9 cellular contexts compared by ENCODE assay signal in genomic region chr1:38071530-38072266, GRCh38. TPM values are rescaled to one million over a fixed set of nuclear protein-coding genes. Genes with fewer than 3 reads are reported as not detected.
DNase-seq lines count a peak whose midpoint lies in the region; ATAC-seq and TF ChIP-seq lines count a peak whose summit lies in the region.
"Had no signal": no experiment of that assay in that cellular context is flagged by ENCODE, and none has a peak within 500 bp of the region (broad histone marks: within the 10 kb centered on the region; RNA-seq: fewer than 3 reads in every experiment).

No MANE protein-coding gene starts in this region.

- intact Hi-C loops in activated CD4-positive, alpha-beta T cell treated with anti-CD3 and anti-CD28 coated beads, Interleukin-2, amount 10 ng/mL, durations not matched to agents 24 days and 14 days (cut with micrococcal nuclease) = loop anchor here (2.0 kb wide), 1 partner anchor 45 kb away; no protein-coding TSS in a partner anchor

- H3K27me3 ChIP-seq in DOHH2 (ENCODE audit: control insufficient read depth, low read length) = peaks cover 34% of the 10 kb centered on the region

- CTCF ChIA-PET in WTC11 (lab: Charles Lee) = interaction anchor here (0.6 to 4.7 kb wide), 54 partner anchors 9 to 747 kb away, joined by 3 to 90 read pairs (median 4); partner anchors contain the start of gene POU3F1

- H3K9me3 ChIP-seq in DOHH2 (ENCODE audit: control insufficient read depth, insufficient read depth, low read length) = no peaks in the 10 kb centered on the region

- no peaks in the 10 kb centered on the region for H3K79me2 ChIP-seq in DOHH2 (ENCODE audit: control insufficient read depth, low read length)

- peaks cover 56% of the 10 kb centered on the region for H3K4me1 Mint-ChIP-seq in WTC11
- no peaks in the 10 kb centered on the region for H3K4me1 Mint-ChIP-seq in activated CD4-positive, alpha-beta T cell treated with anti-CD3 and anti-CD28 coated beads, Interleukin-2, amount 10 ng/mL, durations not matched to agents 24 days and 14 days

- POLR2A ChIA-PET in WTC11 (lab: Charles Lee) = interaction anchor here (0.6 to 0.7 kb wide), 2 partner anchors 9 to 23 kb away, joined by 3 to 4 read pairs; no protein-coding TSS in a partner anchor

- no peak for DNase-seq in HFF-Myc (ENCODE audit: extremely low read depth, low read depth)
- no peak for DNase-seq in WTC11 (ENCODE audit: low spot score)
- no peak for DNase-seq in left lobe of liver (ENCODE audit: low spot score)
- no peak for DNase-seq in stimulated activated CD4-positive, alpha-beta T cell treated with anti-CD3 and anti-CD28 coated beads, Interleukin-4, amount 100 ng/mL, for 4 hours
- DNase-seq in activated CD4-positive, alpha-beta T cell treated with anti-CD3 and anti-CD28 coated beads, Interleukin-2, amount 10 ng/mL, durations not matched to agents 24 days and 14 days = no peak
- DNase-seq in activated CD4-positive, alpha-beta T cell treated with anti-CD3 and anti-CD28 coated beads, Interleukin-2, amount 50 U/mL, for 48 hours = no peak
- DNase-seq: retina had no signal

- no peak overlapping the region for H3K4me3 ChIP-seq in DOHH2 (ENCODE audit: low read length)
- H3K4me3 ChIP-seq in HFF-Myc (replicated peaks; ENCODE audit: low read depth, low read length) = no peak overlapping the region

- H4K20me1 ChIP-seq in DOHH2 (ENCODE audit: control insufficient read depth, insufficient read depth, low read depth, low read length) = no peaks in the 10 kb centered on the region

- no peaks in the 10 kb centered on the region for H3K9me3 Mint-ChIP-seq in WTC11
- H3K9me3 Mint-ChIP-seq in activated CD4-positive, alpha-beta T cell treated with anti-CD3 and anti-CD28 coated beads, Interleukin-2, amount 10 ng/mL, durations not matched to agents 24 days and 14 days = no peaks in the 10 kb centered on the region

- ATAC-seq in WTC11 = peak; percentile 83
- ATAC-seq in left lobe of liver = peak; percentile 80
- no peak for ATAC-seq in HG03457 (IDR thresholded peaks at IDR 0.05; ENCODE audit: unreplicated experiment)

- H3K4me3 Mint-ChIP-seq in WTC11 = no peak overlapping the region
- H3K4me3 Mint-ChIP-seq in activated CD4-positive, alpha-beta T cell treated with anti-CD3 and anti-CD28 coated beads, Interleukin-2, amount 10 ng/mL, durations not matched to agents 24 days and 14 days = no peak overlapping the region

- no peaks in the 10 kb centered on the region for H3K27me3 Mint-ChIP-seq in WTC11 (ENCODE audit: low read depth)
- peaks cover 26% of the 10 kb centered on the region for H3K27me3 Mint-ChIP-seq in activated CD4-positive, alpha-beta T cell treated with anti-CD3 and anti-CD28 coated beads, Interleukin-2, amount 10 ng/mL, durations not matched to agents 24 days and 14 days

- H3K27ac ChIP-seq in DOHH2 (ENCODE audit: low read depth, low read length) = no peak overlapping the region

- no peaks in the 10 kb centered on the region for H3K36me3 Mint-ChIP-seq in WTC11
- no peaks in the 10 kb centered on the region for H3K36me3 Mint-ChIP-seq in activated CD4-positive, alpha-beta T cell treated with anti-CD3 and anti-CD28 coated beads, Interleukin-2, amount 10 ng/mL, durations not matched to agents 24 days and 14 days (ENCODE audit: low read depth)

- H3K27ac Mint-ChIP-seq in WTC11 = no peak overlapping the region
- no peak overlapping the region for H3K27ac Mint-ChIP-seq in activated CD4-positive, alpha-beta T cell treated with anti-CD3 and anti-CD28 coated beads, Interleukin-2, amount 10 ng/mL, durations not matched to agents 24 days and 14 days

- no peak overlapping the region for H3K4me2 ChIP-seq in DOHH2 (ENCODE audit: low read length)

- H3K36me3 ChIP-seq in DOHH2 (ENCODE audit: control insufficient read depth, low read length) = no peaks in the 10 kb centered on the region

- no peaks in the 10 kb centered on the region for H3K9me2 ChIP-seq in DOHH2 (replicated peaks; ENCODE audit: control insufficient read depth, low read length)

- peaks cover 6% of the 10 kb centered on the region; the same call in 1 of the 2 replicates for H3K4me1 ChIP-seq in DOHH2 (ENCODE audit: control insufficient read depth, low read length)

- TF ChIP-seq CTCF in DOHH2 (IDR thresholded peaks at IDR 0.05; ENCODE audit: low read depth, low read length, poor library complexity, severe bottlenecking) = peak; percentile 60
- TF ChIP-seq CTCF in HFF-Myc (IDR thresholded peaks at IDR 0.05; ENCODE audit: low read depth, low read length, missing control alignments) = peak; percentile 40
- TF ChIP-seq CTCF in WTC11 (IDR thresholded peaks at IDR 0.05) = no peak

- no peaks in the 10 kb centered on the region for H3F3A ChIP-seq in DOHH2 (ENCODE audit: control insufficient read depth, insufficient read depth)

TF ChIP-seq in WTC11, 78 proteins besides CTCF, POLR2A, EP300 and RAD21:
- no peak for TF ChIP-seq GABPB1 (CRISPR knock-in tag; IDR thresholded peaks at IDR 0.05)
- no peak for TF ChIP-seq IRF2 (CRISPR knock-in tag; IDR thresholded peaks at IDR 0.05; ENCODE audit: borderline replicate concordance, low read depth)

RNA-seq across cellular contexts. Expression of gene POU3F1, which starts 25.1 kb away (rescaled TPM):
- total RNA-seq in WTC11 (2021) (18.9 to 22.4 TPM (median 20.9 TPM) in 3 replicates), left lobe of liver (0.08 TPM)
- total RNA-seq in activated CD4-positive, alpha-beta T cell treated with anti-CD3 and anti-CD28 coated beads, Interleukin-2, amount 10 ng/mL, durations not matched to agents 24 days and 14 days = 1.4 and 1.5 TPM in 2 replicates

RNA-seq across cellular contexts. Expression of gene UTP11, which starts 59.2 kb away (rescaled TPM):
- total RNA-seq in WTC11 (2021) (41.3 to 42.6 TPM (median 42.2 TPM) in 3 replicates), left lobe of liver (8.2 TPM)
- 99.5 and 111 TPM in 2 replicates for total RNA-seq in activated CD4-positive, alpha-beta T cell treated with anti-CD3 and anti-CD28 coated beads, Interleukin-2, amount 10 ng/mL, durations not matched to agents 24 days and 14 days
